In genomic region chrX:72307646-72308051, GRCh38 we compare ENCODE assay signal across 9 cellular contexts. TPM values are rescaled to one million over a fixed set of nuclear protein-coding genes. Genes with fewer than 3 reads are reported as not detected.
DNase-seq lines count a peak whose midpoint lies in the region; ATAC-seq, FAIRE-seq and TF ChIP-seq lines count a peak whose summit lies in the region.
"Had no signal": no experiment of that assay in that cellular context is flagged by ENCODE, and none has a peak within 500 bp of the region (broad histone marks: within the 10 kb centered on the region; RNA-seq: fewer than 3 reads in every experiment).

No MANE protein-coding gene starts in this region.

- no peak overlapping the region for H3K27ac ChIP-seq in SK-N-SH (ENCODE audit: low read depth in 2 of 2, low read length in 1 of 2)
- H3K27ac ChIP-seq in keratinocyte (ENCODE audit: control insufficient read depth, insufficient read depth, low read length): no peak overlapping the region

- H3K9ac ChIP-seq in SK-N-SH: no peak overlapping the region
- no peak overlapping the region for H3K9ac ChIP-seq in keratinocyte (ENCODE audit: control insufficient read depth, extremely low read depth, insufficient read depth, low read length)

- TF ChIP-seq CTCF in SK-N-SH (IDR thresholded peaks at IDR 0.05): no peak
- no peak for TF ChIP-seq CTCF in keratinocyte (optimal IDR thresholded peaks at IDR 0.05 in 1 of 3, IDR thresholded peaks at IDR 0.05 in 1 of 3, conservative IDR thresholded peaks at IDR 0.05 in 1 of 3; ENCODE audit: extremely low read depth in 1 of 3, insufficient read depth in 2 of 3, low read length in 3 of 3)

- H3K27me3 Mint-ChIP-seq in activated T-helper 1 cell treated with anti-CD3 and anti-CD28 coated beads, Interleukin-12 subunit alpha, Interleukin-12 subunit beta, Interleukin-2, Interleukin-4 antibody, amounts not matched to agents 30 ng/mL and 10 ng/mL and 1 ng/mL, durations not matched to agents 14 hours and 24 hours and 36 hours (ENCODE audit: insufficient read depth): peaks cover 54% of the 10 kb centered on the region
- peaks cover 57% of the 10 kb centered on the region for H3K27me3 Mint-ChIP-seq in stimulated activated memory B cell treated with anti-CD40 and anti-IgM and Interleukin-4, amounts not matched to agents 10 μg/mL and 1 μg/mL and 100 μg/mL, for 72 hours

- H3K36me3 ChIP-seq in SK-N-SH (replicated peaks in 1 of 2; ENCODE audit: control insufficient read depth in 1 of 2, insufficient read depth in 2 of 2, low read length in 1 of 2) (no peaks in the 10 kb centered on the region), keratinocyte (ENCODE audit: control insufficient read depth in 2 of 2, extremely low read depth in 1 of 2, insufficient read depth in 2 of 2, low read length in 2 of 2) (no peaks in the 10 kb centered on the region)

- H3K27me3 ChIP-seq in SK-N-SH (ENCODE audit: insufficient read depth) (peaks cover 52% of the 10 kb centered on the region), keratinocyte (ENCODE audit: control insufficient read depth, extremely low read depth, insufficient read depth, low read length) (peaks cover 81% of the 10 kb centered on the region)

- H4K20me1 ChIP-seq in SK-N-SH (ENCODE audit: insufficient read depth) (no peaks in the 10 kb centered on the region), keratinocyte (ENCODE audit: control insufficient read depth, extremely low read depth, insufficient read depth, low read length) (no peaks in the 10 kb centered on the region)

- no peak for TF ChIP-seq RAD21 in SK-N-SH (IDR thresholded peaks at IDR 0.05; ENCODE audit: low read length)

- DNase-seq in SK-N-SH: no peak
- no peak for DNase-seq in activated T-helper 1 cell treated with anti-CD3 and anti-CD28 coated beads, Interleukin-12 subunit alpha, Interleukin-12 subunit beta, Interleukin-2, Interleukin-4 antibody, amounts not matched to agents 30 ng/mL and 10 ng/mL and 1 ng/mL, durations not matched to agents 14 hours and 24 hours and 36 hours (ENCODE audit: low spot score)
- no peak for DNase-seq in keratinocyte (ENCODE audit: low read depth, low spot score)
- no peak for DNase-seq in D341Med (ENCODE audit: low spot score)
- no peak for DNase-seq in ecto neural progenitor cell (ENCODE audit: low spot score)
- DNase-seq in GM12892 (ENCODE audit: insufficient read length): no peak
- DNase-seq: stimulated activated CD4-positive, alpha-beta T cell treated with anti-CD3 and anti-CD28 coated beads, Interleukin-4, amount 100 ng/mL, for 24 hours had no signal

- POLR2A ChIA-PET in SK-N-SH (lab: Yijun Ruan, JAX): interaction anchor here (4.5 kb wide), 1 partner anchor 31 kb away, joined by 20 read pairs; the partner anchor contains the start of gene RPS4X

- 69% methylated on average over 6 of the region's 17 CpGs for WGBS in SK-N-SH (ENCODE audit: low lambda C conversion rate)

- no peak overlapping the region; a peak in 1 of 4 replicates for H3K4me3 ChIP-seq in SK-N-SH (ENCODE audit: low read depth in 2 of 2, low read length in 1 of 2)
- no peak overlapping the region for H3K4me3 ChIP-seq in keratinocyte (ENCODE audit: control insufficient read depth in 2 of 3, extremely low read depth in 1 of 3, insufficient read depth in 2 of 3, low read depth in 1 of 3, low read length in 3 of 3)

- no peaks in the 10 kb centered on the region for H3K36me3 Mint-ChIP-seq in activated T-helper 1 cell treated with anti-CD3 and anti-CD28 coated beads, Interleukin-12 subunit alpha, Interleukin-12 subunit beta, Interleukin-2, Interleukin-4 antibody, amounts not matched to agents 30 ng/mL and 10 ng/mL and 1 ng/mL, durations not matched to agents 14 hours and 24 hours and 36 hours (ENCODE audit: low read depth)
- no peaks in the 10 kb centered on the region for H3K36me3 Mint-ChIP-seq in stimulated activated memory B cell treated with anti-CD40 and anti-IgM and Interleukin-4, amounts not matched to agents 10 μg/mL and 1 μg/mL and 100 μg/mL, for 72 hours

- H3K9me2 ChIP-seq in SK-N-SH: no peaks in the 10 kb centered on the region

- peaks cover 0 to 30% of the 10 kb centered on the region in 2 experiments; a peak in 1 of 4 replicates for H3K4me1 ChIP-seq in SK-N-SH (ENCODE audit: control insufficient read depth in 1 of 2, insufficient read depth in 2 of 2, low read depth in 1 of 2, low read length in 1 of 2)
- H3K4me1 ChIP-seq in keratinocyte (ENCODE audit: control insufficient read depth, extremely low read depth, insufficient read depth, low read length): peaks cover 8% of the 10 kb centered on the region

- ATAC-seq in SK-N-SH treated with all-trans-retinoic acid at 6 μM for 48 hours: no peak
- no peak for ATAC-seq in stimulated activated memory B cell treated with anti-CD40 and anti-IgM and Interleukin-4, amounts not matched to agents 10 μg/mL and 1 μg/mL and 100 μg/mL, for 72 hours

- FAIRE-seq in keratinocyte (lab: Jason Lieb, UNC): no peak
- FAIRE-seq in GM12892 (lab: Jason Lieb, UNC): no peak

- H3K27ac Mint-ChIP-seq in activated T-helper 1 cell treated with anti-CD3 and anti-CD28 coated beads, Interleukin-12 subunit alpha, Interleukin-12 subunit beta, Interleukin-2, Interleukin-4 antibody, amounts not matched to agents 30 ng/mL and 10 ng/mL and 1 ng/mL, durations not matched to agents 14 hours and 24 hours and 36 hours: no peak overlapping the region
- no peak overlapping the region for H3K27ac Mint-ChIP-seq in stimulated activated memory B cell treated with anti-CD40 and anti-IgM and Interleukin-4, amounts not matched to agents 10 μg/mL and 1 μg/mL and 100 μg/mL, for 72 hours

- H3K79me2 ChIP-seq in SK-N-SH (ENCODE audit: insufficient read depth) (no peaks in the 10 kb centered on the region), keratinocyte (ENCODE audit: control insufficient read depth, insufficient read depth, low read length) (no peaks in the 10 kb centered on the region)

- TF ChIP-seq EP300 in SK-N-SH (IDR thresholded peaks at IDR 0.05; ENCODE audit: borderline replicate concordance in 1 of 2, low read depth in 1 of 2, low read length in 1 of 2): no peak

- CTCF ChIA-PET in SK-N-SH (lab: Yijun Ruan, JAX): interaction anchor here (0.6 to 3.5 kb wide), 5 partner anchors 11 to 232 kb away, joined by 3 to 12 read pairs (median 4); partner anchors contain the start of gene RPS4X

- H3F3A ChIP-seq in SK-N-SH (replicated peaks; ENCODE audit: insufficient read depth): no peaks in the 10 kb centered on the region

- H3K9me3 ChIP-seq in SK-N-SH (no peaks in the 10 kb centered on the region), keratinocyte (ENCODE audit: control insufficient read depth, low read depth, low read length) (no peaks in the 10 kb centered on the region)

- no peak for TF ChIP-seq POLR2A in GM12892 (IDR thresholded peaks at IDR 0.05; ENCODE audit: low read depth, low read length)

- dilution Hi-C loops in keratinocyte (cut with MboI; ENCODE audit: extremely low pct_ligation_motif_present, low sequenced_read_pairs): no loop called here

- H3K9me1 ChIP-seq in keratinocyte (ENCODE audit: control insufficient read depth, extremely low read depth, insufficient read depth, low read length): no peaks in the 10 kb centered on the region

- H3K4me2 ChIP-seq in SK-N-SH (peak overlapping the region; percentile 99), keratinocyte (ENCODE audit: control insufficient read depth, extremely low read depth, insufficient read depth, low read depth, low read length) (peak overlapping the region; percentile 74)

- H2AFZ ChIP-seq in SK-N-SH (ENCODE audit: low read depth) (no peak overlapping the region), keratinocyte (ENCODE audit: control insufficient read depth, low read length) (no peak overlapping the region)

- peak overlapping the region; percentile 45 for H3K4me3 Mint-ChIP-seq in activated T-helper 1 cell treated with anti-CD3 and anti-CD28 coated beads, Interleukin-12 subunit alpha, Interleukin-12 subunit beta, Interleukin-2, Interleukin-4 antibody, amounts not matched to agents 30 ng/mL and 10 ng/mL and 1 ng/mL, durations not matched to agents 14 hours and 24 hours and 36 hours
- peak overlapping the region; percentile 91 for H3K4me3 Mint-ChIP-seq in stimulated activated memory B cell treated with anti-CD40 and anti-IgM and Interleukin-4, amounts not matched to agents 10 μg/mL and 1 μg/mL and 100 μg/mL, for 72 hours

- H3K4me1 Mint-ChIP-seq in activated T-helper 1 cell treated with anti-CD3 and anti-CD28 coated beads, Interleukin-12 subunit alpha, Interleukin-12 subunit beta, Interleukin-2, Interleukin-4 antibody, amounts not matched to agents 30 ng/mL and 10 ng/mL and 1 ng/mL, durations not matched to agents 14 hours and 24 hours and 36 hours (ENCODE audit: low read depth): peaks cover 24% of the 10 kb centered on the region
- H3K4me1 Mint-ChIP-seq in stimulated activated memory B cell treated with anti-CD40 and anti-IgM and Interleukin-4, amounts not matched to agents 10 μg/mL and 1 μg/mL and 100 μg/mL, for 72 hours: peaks cover 27% of the 10 kb centered on the region

- H3K9me3 Mint-ChIP-seq in activated T-helper 1 cell treated with anti-CD3 and anti-CD28 coated beads, Interleukin-12 subunit alpha, Interleukin-12 subunit beta, Interleukin-2, Interleukin-4 antibody, amounts not matched to agents 30 ng/mL and 10 ng/mL and 1 ng/mL, durations not matched to agents 14 hours and 24 hours and 36 hours: no peaks in the 10 kb centered on the region
- no peaks in the 10 kb centered on the region for H3K9me3 Mint-ChIP-seq in stimulated activated memory B cell treated with anti-CD40 and anti-IgM and Interleukin-4, amounts not matched to agents 10 μg/mL and 1 μg/mL and 100 μg/mL, for 72 hours

- intact Hi-C loops in activated T-helper 1 cell treated with anti-CD3 and anti-CD28 coated beads, Interleukin-12 subunit alpha, Interleukin-12 subunit beta, Interleukin-2, Interleukin-4 antibody, amounts not matched to agents 30 ng/mL and 10 ng/mL and 1 ng/mL, durations not matched to agents 14 hours and 24 hours and 36 hours (cut with micrococcal nuclease): loop anchor here (2.0 to 5.0 kb wide), 3 partner anchors 41 to 405 kb away; partner anchors contain the start of gene PHKA1

RNA-seq across cellular contexts. Expression of gene CITED1, which starts 1.9 kb away (rescaled TPM):
- polyA plus RNA-seq in SK-N-SH (2012; rRNA removed) (0.41 and 0.44 TPM in 2 replicates), keratinocyte (0.25 to 0.30 TPM in 2 of 3 replicates, not detected in the other)
- polyA plus RNA-seq in SK-N-SH (2012; cell fraction: cytosol; rRNA removed): 0.15 and 0.39 TPM in 2 replicates
- polyA plus RNA-seq in SK-N-SH (2012; cell fraction: nucleus; rRNA removed): 0.43 and 0.94 TPM in 2 replicates
- total RNA-seq in activated T-helper 1 cell treated with anti-CD3 and anti-CD28 coated beads, Interleukin-12 subunit alpha, Interleukin-12 subunit beta, Interleukin-2, Interleukin-4 antibody, amounts not matched to agents 30 ng/mL and 10 ng/mL and 1 ng/mL, durations not matched to agents 14 hours and 24 hours and 36 hours: 0.78 TPM in 1 of 2 replicates, not detected in the other
- polyA plus RNA-seq in keratinocyte (2011; ENCODE audit: low read depth): not detected
- polyA plus RNA-seq in keratinocyte (2011; cell fraction: cytosol; rRNA removed): not detected in 2 replicates
- polyA plus RNA-seq in keratinocyte (2011; cell fraction: nucleus; rRNA removed): 0.60 TPM in 1 of 2 replicates, not detected in the other
- polyA plus RNA-seq in keratinocyte (2012; ENCODE audit: low replicate concordance): 0.24 and 0.37 TPM in 2 replicates
- 0.80 TPM in 1 of 3 replicates, not detected in the others for polyA minus RNA-seq in keratinocyte
- polyA minus RNA-seq in keratinocyte (2011; cell fraction: cytosol; rRNA and poly(A)+ RNA removed): not detected
- not detected in 2 replicates for polyA minus RNA-seq in keratinocyte (2011; cell fraction: nucleus; rRNA and poly(A)+ RNA removed)
- polyA plus RNA-seq in GM12892 (2012; ENCODE audit: missing spikeins): not detected

RNA-seq across cellular contexts. Expression of gene RPS4X, which starts 30.6 kb away (rescaled TPM):
- polyA plus RNA-seq in SK-N-SH (2012; rRNA removed) (2,440 and 2,716 TPM in 2 replicates), keratinocyte (1,925 to 2,606 TPM (median 2,174 TPM) in 3 replicates)
- polyA plus RNA-seq in SK-N-SH (2012; cell fraction: cytosol; rRNA removed): 3,019 and 3,365 TPM in 2 replicates
- polyA plus RNA-seq in SK-N-SH (2012; cell fraction: nucleus; rRNA removed): 414 and 750 TPM in 2 replicates
- 982 and 989 TPM in 2 replicates for total RNA-seq in activated T-helper 1 cell treated with anti-CD3 and anti-CD28 coated beads, Interleukin-12 subunit alpha, Interleukin-12 subunit beta, Interleukin-2, Interleukin-4 antibody, amounts not matched to agents 30 ng/mL and 10 ng/mL and 1 ng/mL, durations not matched to agents 14 hours and 24 hours and 36 hours
- 1,744 TPM for polyA plus RNA-seq in keratinocyte (2011; ENCODE audit: low read depth)
- polyA plus RNA-seq in keratinocyte (2011; cell fraction: cytosol; rRNA removed): 2,212 and 2,787 TPM in 2 replicates
- polyA plus RNA-seq in keratinocyte (2011; cell fraction: nucleus; rRNA removed): 662 and 946 TPM in 2 replicates
- polyA plus RNA-seq in keratinocyte (2012; ENCODE audit: low replicate concordance): 1,725 and 2,475 TPM in 2 replicates
- 512 to 1,513 TPM (median 1,408 TPM) in 3 replicates for polyA minus RNA-seq in keratinocyte
- 1,622 TPM for polyA minus RNA-seq in keratinocyte (2011; cell fraction: cytosol; rRNA and poly(A)+ RNA removed)
- 148 and 256 TPM in 2 replicates for polyA minus RNA-seq in keratinocyte (2011; cell fraction: nucleus; rRNA and poly(A)+ RNA removed)
- 3,097 TPM for polyA plus RNA-seq in GM12892 (2012; ENCODE audit: missing spikeins)
